20 cellular contexts compared by ENCODE assay signal in the genomic region with DNA sequence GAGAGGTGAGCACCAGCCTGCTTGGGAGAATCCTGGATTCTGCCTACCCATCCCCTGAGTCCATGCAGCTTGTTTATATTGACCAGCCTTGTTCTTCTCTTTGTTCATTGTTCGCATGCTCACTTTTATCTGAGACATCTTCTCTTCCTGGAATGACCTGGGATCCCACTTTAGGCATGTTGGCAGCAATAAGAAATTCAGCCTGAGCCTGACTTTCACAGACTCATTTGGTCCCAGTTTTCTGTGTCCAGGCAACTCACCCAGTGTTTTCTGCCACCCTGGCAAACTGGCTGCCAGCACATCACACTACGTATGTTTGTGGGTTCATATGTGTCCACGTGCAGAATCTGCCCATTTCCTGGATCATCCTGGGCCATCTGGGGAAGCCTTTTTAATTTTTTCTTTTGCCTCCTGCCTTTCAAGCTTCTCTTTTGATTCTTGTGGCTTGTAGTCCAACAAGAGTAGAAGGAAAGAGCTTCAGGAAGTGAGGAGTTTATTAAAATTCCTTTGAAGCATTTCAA.
A peak's percentile ranks its signal among the peaks of the same experiment; 100 is the strongest.
DNase-seq lines count a peak whose midpoint lies in the region; ATAC-seq and TF ChIP-seq lines count a peak whose summit lies in the region.
"Had no signal": no experiment of that assay in that cellular context is flagged by ENCODE, and none has a peak within 500 bp of the region (broad histone marks: within the 10 kb centered on the region; RNA-seq: fewer than 3 reads in every experiment).

No MANE protein-coding gene starts in this region.

- peaks cover 31% of the 10 kb centered on the region for H3K79me1 ChIP-seq in mesenchymal stem cell (replicated peaks; ENCODE audit: low read length, poor library complexity, severe bottlenecking)

- no peak overlapping the region for H2BK120ac ChIP-seq in mesenchymal stem cell (ENCODE audit: low read depth, low read length)

- 88% methylated on average over 3 of the region's 3 CpGs for WGBS in mesenchymal stem cell
- WGBS in suprapubic skin, result 76% methylated on average over 3 of the region's 3 CpGs

- no peak for TF ChIP-seq POLR2A in suprapubic skin (IDR thresholded peaks at IDR 0.05)

- no peak overlapping the region for H3K4me2 ChIP-seq in mesenchymal stem cell (ENCODE audit: low read length, poor library complexity, severe bottlenecking)

- H2BK5ac ChIP-seq in mesenchymal stem cell (ENCODE audit: low read depth, low read length, poor library complexity, severe bottlenecking), result no peak overlapping the region

- no peak overlapping the region for H2BK15ac ChIP-seq in mesenchymal stem cell (ENCODE audit: low read depth, poor library complexity, severe bottlenecking)

- H3K4me3 Mint-ChIP-seq in Calu3 (ENCODE audit: low read depth, unreplicated experiment) (no peak overlapping the region), chondrocyte (ENCODE audit: unreplicated experiment) (no peak overlapping the region)
- H3K4me3 Mint-ChIP-seq: HFFc6, IgD-negative memory B cell had no signal

- intact Hi-C loops in Calu3 (cut with micrococcal nuclease; ENCODE audit: unreplicated experiment), result no loop called here

- CTCF ChIA-PET in Calu3 (lab: Charles Lee), result interaction anchor here (0.7 to 1.2 kb wide), 5 partner anchors 11 to 365 kb away, joined by 3 to 6 read pairs (median 5); no protein-coding TSS in a partner anchor

- H3K4me1 ChIP-seq in mesenchymal stem cell (ENCODE audit: control insufficient read depth, insufficient read depth, low read depth, low read length) (peaks cover 6% of the 10 kb centered on the region), suprapubic skin (no peaks in the 10 kb centered on the region)
- H3K4me1 ChIP-seq: SJCRH30 had no signal

- DNase-seq in AG10803 (ENCODE audit: low read depth), result peak; percentile 27
- no peak for DNase-seq in Calu3
- DNase-seq in chondrocyte (ENCODE audit: low spot score), result no peak
- DNase-seq in mesenchymal stem cell, result no peak
- DNase-seq in suprapubic skin (ENCODE audit: low spot score in 2 of 2), result no peak
- no peak for DNase-seq in NCI-H1105 (lab: John Stamatoyannopoulos, UW)
- DNase-seq: DMS79 treated with DMSO at 0.1 percent for 48 hours, HFFc6, MM.1S, NCI-H1092, NCI-H146, NCI-H2029 treated with DMSO at 0.1 percent for 48 hours, NCI-H2171, NCI-H526, PC-3, SJCRH30 had no signal

- H3K36me3 ChIP-seq in mesenchymal stem cell (ENCODE audit: control insufficient read depth in 1 of 2, insufficient read depth in 2 of 2, low read depth in 1 of 2, low read length in 2 of 2) (peaks cover 8 to 64% of the 10 kb centered on the region in 2 experiments), suprapubic skin (no peaks in the 10 kb centered on the region)

- H3K9me3 ChIP-seq in mesenchymal stem cell (ENCODE audit: control insufficient read depth, low read length) (peaks cover 8% of the 10 kb centered on the region), suprapubic skin (no peaks in the 10 kb centered on the region)

- no peak overlapping the region for H4K91ac ChIP-seq in mesenchymal stem cell (ENCODE audit: low read length)

- H3K27ac Mint-ChIP-seq in Calu3 (ENCODE audit: unreplicated experiment), result peak overlapping the region; percentile 48
- H3K27ac Mint-ChIP-seq in chondrocyte (ENCODE audit: unreplicated experiment), result peak overlapping the region; percentile 24
- H3K27ac Mint-ChIP-seq: IgD-negative memory B cell had no signal

- ATAC-seq in GM18868 (IDR thresholded peaks at IDR 0.05; ENCODE audit: unreplicated experiment), result no peak
- ATAC-seq: PC-3 had no signal

- H2AFZ ChIP-seq in mesenchymal stem cell (ENCODE audit: low read depth, low read length), result no peak overlapping the region

- peak overlapping the region in 1 of 2 experiments; percentile 1 for H3K4ac ChIP-seq in mesenchymal stem cell (ENCODE audit: low read depth in 1 of 2, low read length in 2 of 2)

- H3K4me1 Mint-ChIP-seq in Calu3 (ENCODE audit: low read depth, unreplicated experiment) (peaks cover 52% of the 10 kb centered on the region), chondrocyte (ENCODE audit: low read depth) (peaks cover 38% of the 10 kb centered on the region)
- H3K4me1 Mint-ChIP-seq: IgD-negative memory B cell had no signal

- H3K27ac ChIP-seq in mesenchymal stem cell (ENCODE audit: low read length, poor library complexity, severe bottlenecking) (peak overlapping the region; percentile 7), suprapubic skin (no peak overlapping the region)
- H3K27ac ChIP-seq: HL-60, SJCRH30 had no signal

- H3K14ac ChIP-seq in mesenchymal stem cell (ENCODE audit: low read length in 2 of 2), result no peak overlapping the region

- TF ChIP-seq CTCF in AG10803 (conservative IDR thresholded peaks at IDR 0.05; ENCODE audit: low read length) (no peak), Calu3 (IDR thresholded peaks at IDR 0.05; ENCODE audit: unreplicated experiment) (no peak), chondrocyte (IDR thresholded peaks at IDR 0.05) (no peak), suprapubic skin (IDR thresholded peaks at IDR 0.05) (no peak)

- peaks cover 90% of the 10 kb centered on the region for H3K36me3 Mint-ChIP-seq in Calu3 (ENCODE audit: insufficient read depth, unreplicated experiment)
- peaks cover 26% of the 10 kb centered on the region for H3K36me3 Mint-ChIP-seq in chondrocyte (ENCODE audit: low read depth)

- H3K27me3 Mint-ChIP-seq in Calu3 (ENCODE audit: unreplicated experiment) (no peaks in the 10 kb centered on the region), chondrocyte (ENCODE audit: low read depth) (no peaks in the 10 kb centered on the region)
- H3K27me3 Mint-ChIP-seq: IgD-negative memory B cell had no signal

- H3K23ac ChIP-seq in mesenchymal stem cell (ENCODE audit: low read length in 2 of 2), result no peak overlapping the region

- H3K9ac ChIP-seq in mesenchymal stem cell (ENCODE audit: low read length), result no peak overlapping the region

- H3K9me3 Mint-ChIP-seq in Calu3 (ENCODE audit: low read depth, unreplicated experiment), result peaks cover 15% of the 10 kb centered on the region
- peaks cover 10% of the 10 kb centered on the region for H3K9me3 Mint-ChIP-seq in chondrocyte (ENCODE audit: low read depth)

- TF ChIP-seq EP300 in suprapubic skin (IDR thresholded peaks at IDR 0.05), result no peak

- no peak overlapping the region for H2BK12ac ChIP-seq in mesenchymal stem cell (ENCODE audit: low read length in 2 of 2)

- H2AK5ac ChIP-seq in mesenchymal stem cell (ENCODE audit: low read length, severe bottlenecking), result no peak overlapping the region

- H4K8ac ChIP-seq in mesenchymal stem cell (ENCODE audit: low read length), result peak overlapping the region; percentile 75

- peak overlapping the region in 1 of 2 experiments; percentile 30 for H3K18ac ChIP-seq in mesenchymal stem cell (ENCODE audit: low read depth in 1 of 2, low read length in 2 of 2)

- H3K4me3 ChIP-seq in AG10803 (ENCODE audit: low read length) (no peak overlapping the region), mesenchymal stem cell (ENCODE audit: insufficient read depth in 1 of 2, low read depth in 1 of 2, low read length in 2 of 2) (no peak overlapping the region), suprapubic skin (no peak overlapping the region)
- H3K4me3 ChIP-seq: BLaER1 treated with 17β-estradiol and CSF1 and Interleukin-3, amounts not matched to agents 10 nM and 100 nM; SJCRH30 had no signal

- no peaks in the 10 kb centered on the region for H3K27me3 ChIP-seq in mesenchymal stem cell (ENCODE audit: control insufficient read depth in 1 of 2, insufficient read depth in 1 of 2, low read length in 2 of 2)
- H3K27me3 ChIP-seq in suprapubic skin, result no peaks in the 10 kb centered on the region
- H3K27me3 ChIP-seq: BLaER1 treated with 17β-estradiol and CSF1 and Interleukin-3, amounts not matched to agents 10 nM and 100 nM; SJCRH30 had no signal

- no TSS peak for BruUV-seq in Calu3 (replicated peaks; lab: Mats Ljungman, UMichigan)
